ENCODE assay signal across 18 cellular contexts in the genomic region with DNA sequence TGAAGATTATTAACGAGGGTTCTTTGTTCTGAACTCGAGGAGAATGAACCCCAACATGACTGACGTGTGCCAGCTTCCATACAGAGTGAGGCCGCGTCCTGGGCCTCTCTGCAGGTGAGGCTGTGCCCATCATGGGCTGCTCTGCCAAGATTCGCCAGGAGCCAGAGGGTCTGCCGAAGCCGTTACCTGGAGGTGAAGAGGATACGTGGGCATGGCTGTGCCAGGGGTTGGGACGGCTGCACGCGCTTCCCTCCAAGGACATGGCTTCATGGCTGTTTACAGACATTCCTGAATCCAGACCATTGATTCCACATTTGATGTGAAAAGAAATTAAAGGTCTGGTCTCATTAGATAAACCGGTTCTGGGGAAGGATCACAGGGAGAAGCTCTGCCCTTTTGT.
A peak's percentile ranks its signal among the peaks of the same experiment; 100 is the strongest.
DNase-seq lines count a peak whose midpoint lies in the region; ATAC-seq, FAIRE-seq and TF ChIP-seq lines count a peak whose summit lies in the region.
"Had no signal": no experiment of that assay in that cellular context is flagged by ENCODE, and none has a peak within 500 bp of the region (broad histone marks: within the 10 kb centered on the region; RNA-seq: fewer than 3 reads in every experiment).

No MANE protein-coding gene starts in this region.

- no peaks in the 10 kb centered on the region for H3K79me1 ChIP-seq in H1 (ENCODE audit: low read depth, low read length)

- H2AFZ ChIP-seq in H1 (ENCODE audit: low read length) (no peak overlapping the region), osteoblast (ENCODE audit: low read length) (no peak overlapping the region)

- H3K14ac ChIP-seq in H1 (ENCODE audit: insufficient read length): no peak overlapping the region

- H3K4me2 ChIP-seq in H1 (ENCODE audit: insufficient read depth in 1 of 2, low read depth in 2 of 2, low read length in 2 of 2) (no peak overlapping the region), osteoblast (ENCODE audit: insufficient read depth, low read length) (no peak overlapping the region)
- H3K4me2 ChIP-seq: A549 had no signal

- no peak for ATAC-seq in HG03025 (IDR thresholded peaks at IDR 0.05; ENCODE audit: low FRiP score, unreplicated experiment)
- ATAC-seq in HG03460 (IDR thresholded peaks at IDR 0.05; ENCODE audit: unreplicated experiment): no peak
- ATAC-seq: A549, HCT116 had no signal

- DNase-seq in COLO668 (lab: John Stamatoyannopoulos, UW; ENCODE audit: unreplicated experiment) (peak; percentile 41), COR-L47 (lab: John Stamatoyannopoulos, UW) (peak; percentile 20), H1 (ENCODE audit: low read depth in 1 of 2, low spot score in 2 of 2) (no peak), osteoblast (ENCODE audit: insufficient read length, low spot score, missing footprints) (peak; percentile 19), OCI-M1 (lab: John Stamatoyannopoulos, UW) (no peak)
- DNase-seq: BE2C; CD4-positive, alpha-beta memory T cell; DND-41; GDM1; IMR-90 had no signal

- no peak overlapping the region for H2BK5ac ChIP-seq in H1 (ENCODE audit: low read depth, low read length)

- no peak for TF ChIP-seq EP300 in H1 (IDR thresholded peaks at IDR 0.05; ENCODE audit: borderline replicate concordance in 1 of 2, low read depth in 2 of 2, low read length in 2 of 2)

- POLR2A ChIA-PET in H1 (lab: Charles Lee; ENCODE audit: partially characterized antibody): no interaction called here

- no peak overlapping the region for H2AK5ac ChIP-seq in H1 (ENCODE audit: low read depth, low read length)

- TF ChIP-seq RAD21 in H1 (IDR thresholded peaks at IDR 0.05 in 1 of 2, conservative IDR thresholded peaks at IDR 0.05 in 1 of 2; ENCODE audit: low read depth in 2 of 2, low read length in 2 of 2): no peak

- TF ChIP-seq CTCF in H1 (IDR thresholded peaks at IDR 0.05; ENCODE audit: control extremely low read depth in 1 of 3, insufficient read depth in 1 of 3, low read depth in 1 of 3, low read length in 3 of 3): no peak
- TF ChIP-seq CTCF in osteoblast (IDR thresholded peaks at IDR 0.05; ENCODE audit: extremely low read depth, low read depth, low read length): no peak

- H2BK12ac ChIP-seq in H1 (ENCODE audit: low read depth, low read length): no peak overlapping the region

- H3K27me3 ChIP-seq in H1 (replicated peaks in 1 of 4; ENCODE audit: control insufficient read depth in 3 of 4, extremely low read depth in 1 of 4, insufficient read depth in 3 of 4, low read length in 3 of 4): no peaks in the 10 kb centered on the region; a peak in 1 of 7 replicates
- no peaks in the 10 kb centered on the region for H3K27me3 ChIP-seq in osteoblast (ENCODE audit: insufficient read depth, low read length)
- H3K27me3 ChIP-seq: BE2C had no signal

- H4K20me1 ChIP-seq in H1 (replicated peaks in 1 of 2; ENCODE audit: control insufficient read depth in 1 of 2, insufficient read depth in 2 of 2, low read length in 2 of 2) (no peaks in the 10 kb centered on the region), osteoblast (ENCODE audit: insufficient read depth, low read length) (no peaks in the 10 kb centered on the region)

- H2BK15ac ChIP-seq in H1 (ENCODE audit: low read length): no peak overlapping the region

- H3K4me3 ChIP-seq in H1 (ENCODE audit: extremely low read depth in 1 of 4, insufficient read depth in 2 of 4, low read depth in 3 of 4, low read length in 4 of 4) (no peak overlapping the region), osteoblast (ENCODE audit: insufficient read depth, low read length) (no peak overlapping the region)
- H3K4me3 ChIP-seq: A549 had no signal

- no peak overlapping the region for H3K9ac ChIP-seq in H1 (replicated peaks in 1 of 4; ENCODE audit: extremely low read depth in 1 of 4, low read depth in 3 of 4, low read length in 3 of 4)

- H4K5ac ChIP-seq in H1 (ENCODE audit: insufficient read length, low read depth, low read length): no peak overlapping the region

- H3K18ac ChIP-seq in H1 (ENCODE audit: extremely low read depth, low read length): no peak overlapping the region

- H3K23ac ChIP-seq in H1 (ENCODE audit: insufficient read length): no peak overlapping the region

- no peak overlapping the region for H3K4ac ChIP-seq in H1 (replicated peaks; ENCODE audit: insufficient read length, low read depth, low read length)

- no peak for FAIRE-seq in H1 (lab: Jason Lieb, UNC)
- FAIRE-seq: A549, GM12892, H54 had no signal

- H3K79me2 ChIP-seq in H1 (ENCODE audit: control insufficient read depth in 1 of 2, insufficient read depth in 2 of 2, low read length in 2 of 2): no peaks in the 10 kb centered on the region
- H3K79me2 ChIP-seq in osteoblast (ENCODE audit: insufficient read depth, low read length): no peaks in the 10 kb centered on the region

- CTCF ChIA-PET in H1 (lab: Charles Lee; ENCODE audit: partially characterized antibody): interaction anchor here (0.6 to 0.7 kb wide), 2 partner anchors 33 to 109 kb away, joined by 3 read pairs; no protein-coding TSS in a partner anchor

- no peaks in the 10 kb centered on the region for H3K9me3 ChIP-seq in H1 (ENCODE audit: insufficient read depth in 2 of 2, low read depth in 1 of 2, low read length in 1 of 2)
- H3K9me3 ChIP-seq in osteoblast (ENCODE audit: low read depth, low read length): peaks cover 3% of the 10 kb centered on the region
- H3K9me3 ChIP-seq: A549, BE2C, Caco-2 had no signal

- H3K4me1 ChIP-seq in H1 (replicated peaks in 1 of 4; ENCODE audit: control insufficient read depth in 3 of 4, insufficient read depth in 4 of 4, low read length in 3 of 4) (peaks cover 0 to 24% (median 5%) of the 10 kb centered on the region in 4 experiments; a peak in 4 of 7 replicates), osteoblast (ENCODE audit: insufficient read depth, low read length) (no peaks in the 10 kb centered on the region)
- H3K4me1 ChIP-seq: A549, BE2C had no signal

- no peak overlapping the region for H2BK120ac ChIP-seq in H1 (replicated peaks; ENCODE audit: low read depth, low read length)

- H3K27ac ChIP-seq in H1 (ENCODE audit: low read depth, low read length) (no peak overlapping the region), osteoblast (ENCODE audit: low read depth, low read length) (no peak overlapping the region)
- H3K27ac ChIP-seq: A549, C4-2B had no signal

- 96% methylated on average over 13 of the region's 13 CpGs; no CpG with 5 or more reads in 1 of the 2 experiments for WGBS in H1 (ENCODE audit: extremely low coverage in 1 of 2, insufficient coverage in 1 of 2, insufficient read length in 1 of 2, insufficient replicate concordance in 2 of 2, low coverage in 1 of 2, low lambda C conversion rate in 2 of 2, missing lambda C conversion rate in 1 of 2), 2 experiments

- TF ChIP-seq POLR2A in H1 (IDR thresholded peaks at IDR 0.05; ENCODE audit: control extremely low read depth in 1 of 2, low read depth in 2 of 2, low read length in 2 of 2): no peak

- H3K23me2 ChIP-seq in H1 (ENCODE audit: low read depth, low read length): no peaks in the 10 kb centered on the region

- no peak overlapping the region for H2BK20ac ChIP-seq in H1 (ENCODE audit: low read length)

- H4K91ac ChIP-seq in H1 (replicated peaks; ENCODE audit: insufficient read length, low read length): no peak overlapping the region

- H3K56ac ChIP-seq in H1 (replicated peaks; ENCODE audit: insufficient read length, low read depth, low read length): no peak overlapping the region

- H4K8ac ChIP-seq in H1 (ENCODE audit: extremely low read depth, insufficient read depth, low read length): peak overlapping the region; percentile 72; the same call in 1 of the 2 replicates

- no peaks in the 10 kb centered on the region for H3K36me3 ChIP-seq in H1 (ENCODE audit: control insufficient read depth in 2 of 4, insufficient read depth in 4 of 4, low read length in 3 of 4)
- no peaks in the 10 kb centered on the region for H3K36me3 ChIP-seq in osteoblast (ENCODE audit: insufficient read depth, low read length)
- H3K36me3 ChIP-seq: BE2C had no signal

TF ChIP-seq in H1, 55 proteins besides CTCF, POLR2A, EP300 and RAD21:
- no peak for TF ChIP-seq SUZ12 (IDR thresholded peaks at IDR 0.05; ENCODE audit: low read length)
- no peak for TF ChIP-seq TAF7 (optimal IDR thresholded peaks at IDR 0.05; ENCODE audit: borderline replicate concordance, low read depth, low read length)
- no peak for TF ChIP-seq TAF1 (IDR thresholded peaks at IDR 0.05; ENCODE audit: low read depth, low read length)
- TF ChIP-seq, protein P1, sequence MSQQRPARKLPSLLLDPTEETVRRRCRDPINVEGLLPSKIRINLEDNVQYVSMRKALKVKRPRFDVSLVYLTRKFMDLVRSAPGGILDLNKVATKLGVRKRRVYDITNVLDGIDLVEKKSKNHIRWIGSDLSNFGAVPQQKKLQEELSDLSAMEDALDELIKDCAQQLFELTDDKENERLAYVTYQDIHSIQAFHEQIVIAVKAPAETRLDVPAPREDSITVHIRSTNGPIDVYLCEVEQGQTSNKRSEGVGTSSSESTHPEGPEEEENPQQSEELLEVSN (IDR thresholded peaks at IDR 0.05): no peak
TF ChIP-seq in H1: peak in this region for 0.

Comparison
In these comparisons a context has a peak if more than half of its experiments do, and no peak if none do; other contexts are left out.
1. DNase-seq: peak in COLO668 (single experiment), COR-L47 (single experiment) and osteoblast (single experiment); none in H1 (0 of 2) and OCI-M1 (single experiment).